ENCODE assay signal across 1 cellular context in the genomic region with DNA sequence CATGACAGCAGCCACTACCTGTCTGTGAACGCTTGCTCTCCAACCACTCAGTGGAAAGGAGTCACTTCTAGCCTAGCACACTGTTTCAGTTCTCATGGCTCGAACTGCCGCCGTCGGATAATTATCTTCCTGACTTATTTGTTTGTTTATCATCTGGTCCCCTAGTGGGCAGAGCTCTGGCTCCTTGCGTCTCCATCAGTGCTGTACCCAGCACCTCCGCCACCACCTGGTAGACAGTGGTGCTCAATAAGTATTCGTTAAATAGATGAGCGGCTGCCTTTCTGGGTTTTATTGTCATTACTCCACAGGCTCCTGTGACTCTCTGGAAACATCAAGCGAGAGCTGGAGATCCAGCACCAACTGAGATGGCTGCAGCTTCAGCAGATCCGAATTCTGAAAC.
TF ChIP-seq lines count a peak whose summit lies in the region.

No MANE protein-coding gene starts in this region.

TF ChIP-seq in HepG2, 621 proteins besides CTCF, POLR2A, EP300 and RAD21:
- TF ChIP-seq ZNF558 (CRISPR knock-in tag; IDR thresholded peaks at IDR 0.05; ENCODE audit: borderline replicate concordance) (no peak), SMAD9 (CRISPR knock-in tag; IDR thresholded peaks at IDR 0.05) (no peak), NCOA1 (CRISPR knock-in tag; IDR thresholded peaks at IDR 0.05) (no peak), XRCC5 (optimal IDR thresholded peaks at IDR 0.05; ENCODE audit: low read length) (no peak), ZNF737 (CRISPR knock-in tag; IDR thresholded peaks at IDR 0.05; ENCODE audit: borderline replicate concordance) (no peak)
